Comparison of ENCODE assay signal across 20 cellular contexts in genomic region chr6:168334072-168334471, GRCh38. TPM values are rescaled to one million over a fixed set of nuclear protein-coding genes. Genes with fewer than 3 reads are reported as not detected.
DNase-seq lines count a peak whose midpoint lies in the region; ATAC-seq, FAIRE-seq and TF ChIP-seq lines count a peak whose summit lies in the region.
"Had no signal": no experiment of that assay in that cellular context is flagged by ENCODE, and none has a peak within 500 bp of the region (broad histone marks: within the 10 kb centered on the region; RNA-seq: fewer than 3 reads in every experiment).

No MANE protein-coding gene starts in this region.

- peaks cover 26% of the 10 kb centered on the region for H3K4me1 Mint-ChIP-seq in Caco-2 (ENCODE audit: low read depth, unreplicated experiment)

- H4K20me1 ChIP-seq in mammary epithelial cell (ENCODE audit: insufficient read depth, low read length): no peaks in the 10 kb centered on the region

- POLR2A ChIA-PET in Caco-2 (lab: Charles Lee): no interaction called here

- H3K27me3 ChIP-seq in Peyer's patch (no peaks in the 10 kb centered on the region), colonic mucosa (no peaks in the 10 kb centered on the region), pancreas (no peaks in the 10 kb centered on the region), Caco-2 (replicated peaks; ENCODE audit: control insufficient read depth, insufficient read depth, low read length) (no peaks in the 10 kb centered on the region), mammary epithelial cell (ENCODE audit: insufficient read depth, low read length) (no peaks in the 10 kb centered on the region), esophagus muscularis mucosa (peaks cover 0 to 27% (median 0%) of the 10 kb centered on the region in 4 donors)

- peak overlapping the region in 1 of 2 donors; percentile 4 for H3K9ac ChIP-seq in colonic mucosa (ENCODE audit: low read depth in 2 of 2, low read length in 2 of 2)
- H3K9ac ChIP-seq in mammary epithelial cell (ENCODE audit: insufficient read depth, low read length): no peak overlapping the region

- CTCF ChIA-PET in Caco-2 (lab: Charles Lee) (no interaction called here), mammary epithelial cell (lab: Charles Lee; ENCODE audit: low non-redundant PET) (no interaction called here)

- intact Hi-C loops in colonic mucosa (cut with DNase I) (no loop called here), mucosa of descending colon (cut with DNase I, micrococcal nuclease) (no loop called here), pancreas (cut with DNase I) (no loop called here), Caco-2 (cut with micrococcal nuclease; ENCODE audit: unreplicated experiment) (no loop called here), mammary epithelial cell (cut with micrococcal nuclease) (no loop called here), esophagus muscularis mucosa (cut with DNase I) (no loop called here)

- no peak for FAIRE-seq in pancreas (lab: Jason Lieb, UNC)
- FAIRE-seq: A549, HepG2 had no signal

- H2AFZ ChIP-seq in mammary epithelial cell (ENCODE audit: low read depth, low read length): no peak overlapping the region

- TF ChIP-seq POLR2A in Peyer's patch (IDR thresholded peaks at IDR 0.05): no peak
- no peak for TF ChIP-seq POLR2A in esophagus muscularis mucosa (IDR thresholded peaks at IDR 0.05; ENCODE audit: low read depth)

- H3K27ac ChIP-seq in Peyer's patch: peak overlapping the region in 3 of 4 donors; percentile 71 to 81 (median 81)
- peak overlapping the region; percentile 79 for H3K27ac ChIP-seq in colonic mucosa
- H3K27ac ChIP-seq in pancreas: peak overlapping the region in 3 of 4 donors; percentile 8 to 76 (median 69)
- no peak overlapping the region for H3K27ac ChIP-seq in mammary epithelial cell (ENCODE audit: insufficient read depth, low read depth, low read length)
- H3K27ac ChIP-seq in esophagus muscularis mucosa (replicated peaks in 1 of 4): no peak overlapping the region
- H3K27ac ChIP-seq: 22Rv1, A549, C4-2B had no signal

- H3K27me3 Mint-ChIP-seq in Caco-2 (ENCODE audit: insufficient read depth, unreplicated experiment): no peaks in the 10 kb centered on the region

- ATAC-seq in mucosa of descending colon (peak; percentile 70), pancreas (peak; percentile 13 to 46 (median 16)), HG03025 (IDR thresholded peaks at IDR 0.05; ENCODE audit: low FRiP score, unreplicated experiment) (no peak)
- ATAC-seq: A549, HepG2 had no signal

- TF ChIP-seq CTCF in Peyer's patch (IDR thresholded peaks at IDR 0.05) (peak in 1 of 6 experiments; percentile 3), colonic mucosa (IDR thresholded peaks at IDR 0.05) (no peak), mucosa of descending colon (IDR thresholded peaks at IDR 0.05) (no peak), pancreas (IDR thresholded peaks at IDR 0.05) (no peak), Caco-2 (IDR thresholded peaks at IDR 0.05; ENCODE audit: insufficient read depth in 1 of 2, low read depth in 1 of 2, low read length in 1 of 2, severe bottlenecking in 1 of 2, unreplicated experiment in 1 of 2) (no peak), mammary epithelial cell (conservative IDR thresholded peaks at IDR 0.05 in 1 of 2, IDR thresholded peaks at IDR 0.05 in 1 of 2; ENCODE audit: extremely low read depth in 1 of 2, insufficient read depth in 1 of 2, low read depth in 1 of 2, low read length in 2 of 2) (no peak), esophagus muscularis mucosa (IDR thresholded peaks at IDR 0.05) (no peak)

- peak overlapping the region in 1 of 4 donors; percentile 35 for H3K4me3 ChIP-seq in Peyer's patch
- H3K4me3 ChIP-seq in colonic mucosa: no peak overlapping the region
- H3K4me3 ChIP-seq in mucosa of descending colon: no peak overlapping the region
- H3K4me3 ChIP-seq in pancreas: peak overlapping the region in 1 of 4 donors; percentile 31
- H3K4me3 ChIP-seq in Caco-2 (ENCODE audit: low read depth, low read length): no peak overlapping the region
- no peak overlapping the region for H3K4me3 ChIP-seq in mammary epithelial cell (replicated peaks in 1 of 3; ENCODE audit: insufficient read depth in 1 of 3, low read depth in 2 of 3, low read length in 3 of 3)
- H3K4me3 ChIP-seq in esophagus muscularis mucosa: no peak overlapping the region
- H3K4me3 ChIP-seq: A549 had no signal

- H3K79me2 ChIP-seq in mammary epithelial cell (ENCODE audit: insufficient read depth, low read length): no peaks in the 10 kb centered on the region

- DNase-seq in Peyer's patch: no peak
- peak; percentile 30 for DNase-seq in colonic mucosa
- peak in 1 of 3 donors; percentile 36 for DNase-seq in mucosa of descending colon
- DNase-seq in pancreas: no peak
- DNase-seq in Caco-2: no peak
- no peak for DNase-seq in mammary epithelial cell
- DNase-seq in esophagus muscularis mucosa (ENCODE audit: extremely low spot score): no peak
- DNase-seq: AML-193; Calu3; CD4-positive, alpha-beta T cell; DMS79 treated with DMSO at 0.1 percent for 48 hours; GF-D8; GOT3; HFFc6 had no signal

- peaks cover 5% of the 10 kb centered on the region for H3K36me3 Mint-ChIP-seq in Caco-2 (ENCODE audit: insufficient read depth, unreplicated experiment)

- no TSS peak for BruUV-seq in Caco-2 (replicated peaks; lab: Mats Ljungman, UMichigan)
- BruUV-seq in mammary epithelial cell (replicated peaks; lab: Mats Ljungman, UMichigan): no TSS peak

- dilution Hi-C loops in mammary epithelial cell (cut with HindIII; ENCODE audit: low sequenced_read_pairs): no loop called here

- no peak for TF ChIP-seq EP300 in esophagus muscularis mucosa (IDR thresholded peaks at IDR 0.05)

- H3K4me1 ChIP-seq in Peyer's patch (no peaks in the 10 kb centered on the region), colonic mucosa (no peaks in the 10 kb centered on the region), mucosa of descending colon (ENCODE audit: low read depth) (peaks cover 3% of the 10 kb centered on the region), pancreas (no peaks in the 10 kb centered on the region), Caco-2 (peaks cover 22% of the 10 kb centered on the region), mammary epithelial cell (ENCODE audit: insufficient read depth, low read length) (no peaks in the 10 kb centered on the region), esophagus muscularis mucosa (no peaks in the 10 kb centered on the region)
- H3K4me1 ChIP-seq: A549 had no signal

- no peak overlapping the region for H3K4me2 ChIP-seq in mammary epithelial cell (ENCODE audit: insufficient read depth, low read depth, low read length)
- H3K4me2 ChIP-seq: A549 had no signal

- no peaks in the 10 kb centered on the region for H3K9me3 ChIP-seq in Peyer's patch
- no peaks in the 10 kb centered on the region for H3K9me3 ChIP-seq in colonic mucosa
- H3K9me3 ChIP-seq in mucosa of descending colon: no peaks in the 10 kb centered on the region
- H3K9me3 ChIP-seq in pancreas: no peaks in the 10 kb centered on the region
- H3K9me3 ChIP-seq in Caco-2: no peaks in the 10 kb centered on the region
- peaks cover 4% of the 10 kb centered on the region for H3K9me3 ChIP-seq in mammary epithelial cell (replicated peaks; ENCODE audit: insufficient read depth, low read length)
- H3K9me3 ChIP-seq in esophagus muscularis mucosa: no peaks in the 10 kb centered on the region
- H3K9me3 ChIP-seq: A549 had no signal

- no peak overlapping the region for H3K27ac Mint-ChIP-seq in Caco-2 (ENCODE audit: unreplicated experiment)
- H3K27ac Mint-ChIP-seq: CD4-positive, alpha-beta T cell; HFFc6 had no signal

- H3K4me3 Mint-ChIP-seq in Caco-2 (ENCODE audit: unreplicated experiment): no peak overlapping the region
- H3K4me3 Mint-ChIP-seq: CD4-positive, alpha-beta T cell; HFFc6 had no signal

- H3K36me3 ChIP-seq in Peyer's patch: no peaks in the 10 kb centered on the region
- H3K36me3 ChIP-seq in colonic mucosa: no peaks in the 10 kb centered on the region
- no peaks in the 10 kb centered on the region for H3K36me3 ChIP-seq in mucosa of descending colon (ENCODE audit: low read depth)
- H3K36me3 ChIP-seq in pancreas: no peaks in the 10 kb centered on the region
- no peaks in the 10 kb centered on the region for H3K36me3 ChIP-seq in Caco-2 (ENCODE audit: control insufficient read depth, insufficient read depth, low read length)
- H3K36me3 ChIP-seq in mammary epithelial cell (ENCODE audit: insufficient read depth, low read length): no peaks in the 10 kb centered on the region
- no peaks in the 10 kb centered on the region for H3K36me3 ChIP-seq in esophagus muscularis mucosa

- no peaks in the 10 kb centered on the region for H3K9me3 Mint-ChIP-seq in Caco-2 (ENCODE audit: unreplicated experiment)
- H3K9me3 Mint-ChIP-seq: CD4-positive, alpha-beta T cell had no signal

- 18 to 30% methylated on average over 5 of the region's 5 CpGs for WGBS in pancreas, 2 donors
- WGBS in mammary epithelial cell (ENCODE audit: low coverage, missing lambda C conversion rate): 72% methylated on average over 5 of the region's 5 CpGs
- 83% methylated on average over 5 of the region's 5 CpGs for WGBS in esophagus muscularis mucosa

- in situ Hi-C loops in mammary epithelial cell (cut with MboI; ENCODE audit: low sequenced_read_pairs in 2 of 2): no loop called here

RNA-seq across cellular contexts. Expression of gene DACT2, which starts 14.5 kb away (rescaled TPM):
- total RNA-seq in Peyer's patch (1 to 10 TPM in 3 of 4 donors, under 1 TPM in 1; 0.35 to 2.7 (median 1.8) TPM), colonic mucosa (1 to 10 TPM; 2.0 TPM), mucosa of descending colon (1 to 10 TPM; 1.2 to 3.4 (median 1.5) TPM), pancreas (1 to 10 TPM in 5 of 6 donors, under 1 TPM in 1; 0.87 to 6.5 (median 2.8) TPM), Caco-2 (2022) (18.6 and 21.1 TPM in 2 replicates), mammary epithelial cell (1 to 10 TPM in 1 of 2 donors, not detected in 1; 3.3 TPM), esophagus muscularis mucosa (1 to 10 TPM in 3 of 4 donors, under 1 TPM in 1; 0.83 to 2.5 (median 1.3) TPM)
- polyA plus RNA-seq in pancreas (1 to 10 TPM; 3.6 to 6.2 TPM), mammary epithelial cell (not detected)
- polyA minus RNA-seq in mammary epithelial cell: not detected
- total RNA-seq: Calu3; CD4-positive, alpha-beta T cell; HepG2; HFFc6 had no signal
- polyA plus RNA-seq: BJ had no signal

Comparison
In these comparisons a context has a peak if more than half of its experiments do, and no peak if none do; other contexts are left out.
1. H3K27ac ChIP-seq: peak in Peyer's patch (3 of 4), colonic mucosa (single experiment) and pancreas (3 of 4); none in mammary epithelial cell (single experiment) and esophagus muscularis mucosa (0 of 4).